ENCODE assay signal across 8 cellular contexts in the genomic region with DNA sequence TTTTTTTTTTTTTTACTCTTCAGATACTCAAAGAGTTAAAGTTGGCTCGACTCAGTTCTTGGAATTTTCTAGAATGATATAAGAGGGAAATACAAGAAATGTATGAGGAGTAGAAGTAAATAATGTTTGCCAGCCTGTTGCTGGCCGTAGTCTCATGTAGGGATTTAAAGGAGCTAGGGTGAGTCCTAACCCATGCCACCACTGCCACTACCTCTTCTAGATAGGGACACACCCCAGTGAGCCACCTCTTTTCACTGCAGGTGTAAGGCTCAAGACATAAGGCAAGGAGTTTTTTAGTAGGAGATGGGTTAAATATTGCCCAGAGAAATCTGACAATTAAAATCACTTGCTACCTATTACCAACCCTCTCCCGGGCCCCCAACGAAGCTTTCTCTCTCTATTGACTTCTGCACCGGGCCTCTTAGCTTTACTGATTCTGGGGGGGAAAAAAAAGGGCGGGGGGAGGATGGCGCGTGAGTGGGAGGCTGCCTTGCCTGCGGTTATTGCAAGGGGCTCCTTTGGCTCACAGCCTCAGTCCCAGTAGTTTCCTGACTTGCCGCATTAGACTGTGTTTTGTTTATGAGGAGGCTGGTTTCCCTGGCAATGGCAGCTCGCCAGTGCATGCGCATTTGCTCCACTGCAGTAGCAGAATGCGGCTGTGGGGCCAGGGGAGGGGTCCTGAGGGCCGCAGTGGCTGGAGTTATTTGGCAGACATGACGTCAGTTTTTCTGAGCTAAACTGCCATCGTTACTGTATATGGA. TPM values are rescaled to one million over a fixed set of nuclear protein-coding genes. Genes with fewer than 3 reads are reported as not detected.
DNase-seq lines count a peak whose midpoint lies in the region; ATAC-seq and TF ChIP-seq lines count a peak whose summit lies in the region.

No MANE protein-coding gene starts in this region.

- no peaks in the 10 kb centered on the region for H3K4me1 ChIP-seq in NT2/D1 (ENCODE audit: insufficient read depth, insufficient read length)

- intact Hi-C loops in activated T-helper 1 cell treated with anti-CD3 and anti-CD28 coated beads, Interleukin-12 subunit alpha, Interleukin-12 subunit beta, Interleukin-2, Interleukin-4 antibody, amounts not matched to agents 30 ng/mL and 10 ng/mL and 1 ng/mL, durations not matched to agents 14 hours and 24 hours and 36 hours (cut with micrococcal nuclease), result no loop called here

- H3K4me1 Mint-ChIP-seq in stimulated activated effector memory CD8-positive, alpha-beta T cell treated with anti-CD3 and anti-CD28 coated beads, Interleukin-12 subunit alpha, Interleukin-12 subunit beta, amount 100 ng/mL, for 72 hours, result no peaks in the 10 kb centered on the region
- no peaks in the 10 kb centered on the region for H3K4me1 Mint-ChIP-seq in activated T-helper 1 cell treated with anti-CD3 and anti-CD28 coated beads, Interleukin-12 subunit alpha, Interleukin-12 subunit beta, Interleukin-2, Interleukin-4 antibody, amounts not matched to agents 30 ng/mL and 10 ng/mL and 1 ng/mL, durations not matched to agents 14 hours and 24 hours and 36 hours (ENCODE audit: low read depth)

- H3K9me3 ChIP-seq in NT2/D1 (ENCODE audit: insufficient read depth, low read length), result no peaks in the 10 kb centered on the region

- no peak for ATAC-seq in stimulated activated effector memory CD8-positive, alpha-beta T cell treated with anti-CD3 and anti-CD28 coated beads, Interleukin-12 subunit alpha, Interleukin-12 subunit beta, amount 100 ng/mL, for 72 hours

- no peaks in the 10 kb centered on the region for H3K36me3 ChIP-seq in NT2/D1 (ENCODE audit: insufficient read depth, insufficient read length, low read length)

- TF ChIP-seq CTCF in cardiac fibroblast (IDR thresholded peaks at IDR 0.05; ENCODE audit: low read depth, low read length), result no peak

- H3K27ac ChIP-seq in substantia nigra (ENCODE audit: low read depth, low read length, poor library complexity, severe bottlenecking), result peak overlapping the region; percentile 74

- H3K4me3 ChIP-seq in NT2/D1 (ENCODE audit: insufficient read length, low read depth), result no peak overlapping the region
- peak overlapping the region in 1 of 2 donors; percentile 5 for H3K4me3 ChIP-seq in cardiac fibroblast (replicated peaks in 1 of 2; ENCODE audit: low read depth in 2 of 2, low read length in 2 of 2)

- no peak overlapping the region for H3K9ac ChIP-seq in NT2/D1 (ENCODE audit: insufficient read length, low read depth)

- peaks cover 3% of the 10 kb centered on the region for H3K9me3 Mint-ChIP-seq in stimulated activated effector memory CD8-positive, alpha-beta T cell treated with anti-CD3 and anti-CD28 coated beads, Interleukin-12 subunit alpha, Interleukin-12 subunit beta, amount 100 ng/mL, for 72 hours
- no peaks in the 10 kb centered on the region for H3K9me3 Mint-ChIP-seq in activated T-helper 1 cell treated with anti-CD3 and anti-CD28 coated beads, Interleukin-12 subunit alpha, Interleukin-12 subunit beta, Interleukin-2, Interleukin-4 antibody, amounts not matched to agents 30 ng/mL and 10 ng/mL and 1 ng/mL, durations not matched to agents 14 hours and 24 hours and 36 hours

- H3K27ac Mint-ChIP-seq in stimulated activated effector memory CD8-positive, alpha-beta T cell treated with anti-CD3 and anti-CD28 coated beads, Interleukin-12 subunit alpha, Interleukin-12 subunit beta, amount 100 ng/mL, for 72 hours, result no peak overlapping the region
- H3K27ac Mint-ChIP-seq in activated T-helper 1 cell treated with anti-CD3 and anti-CD28 coated beads, Interleukin-12 subunit alpha, Interleukin-12 subunit beta, Interleukin-2, Interleukin-4 antibody, amounts not matched to agents 30 ng/mL and 10 ng/mL and 1 ng/mL, durations not matched to agents 14 hours and 24 hours and 36 hours, result no peak overlapping the region

- H3K27me3 Mint-ChIP-seq in activated T-helper 1 cell treated with anti-CD3 and anti-CD28 coated beads, Interleukin-12 subunit alpha, Interleukin-12 subunit beta, Interleukin-2, Interleukin-4 antibody, amounts not matched to agents 30 ng/mL and 10 ng/mL and 1 ng/mL, durations not matched to agents 14 hours and 24 hours and 36 hours (ENCODE audit: insufficient read depth), result no peaks in the 10 kb centered on the region

- no peaks in the 10 kb centered on the region for H3K27me3 ChIP-seq in NT2/D1 (ENCODE audit: insufficient read depth, insufficient read length)

- DNase-seq in SHP77 (lab: John Stamatoyannopoulos, UW) (peak; percentile 13 to 19), SHP77 treated with DMSO at 0.1 percent for 48 hours (lab: John Stamatoyannopoulos, UW) (no peak), NT2/D1 (ENCODE audit: low read depth, low spot score) (peak; percentile 52), cardiac fibroblast (ENCODE audit: low read depth in 2 of 2) (peak; percentile 26 to 75), left kidney (ENCODE audit: low read depth, low spot score) (peak; percentile 95), substantia nigra (lab: John Stamatoyannopoulos, UW) (peak in 48 of 49 donors; percentile 0 to 76 (median 43))
- no peak for DNase-seq in stimulated activated effector memory CD8-positive, alpha-beta T cell treated with anti-CD3 and anti-CD28 coated beads, Interleukin-12 subunit alpha, Interleukin-12 subunit beta, amount 100 ng/mL, for 72 hours (ENCODE audit: low spot score in 2 of 2)
- no peak for DNase-seq in activated T-helper 1 cell treated with anti-CD3 and anti-CD28 coated beads, Interleukin-12 subunit alpha, Interleukin-12 subunit beta, Interleukin-2, Interleukin-4 antibody, amounts not matched to agents 30 ng/mL and 10 ng/mL and 1 ng/mL, durations not matched to agents 14 hours and 24 hours and 36 hours (ENCODE audit: low spot score)

- no peak overlapping the region for H3K4me3 Mint-ChIP-seq in stimulated activated effector memory CD8-positive, alpha-beta T cell treated with anti-CD3 and anti-CD28 coated beads, Interleukin-12 subunit alpha, Interleukin-12 subunit beta, amount 100 ng/mL, for 72 hours
- no peak overlapping the region for H3K4me3 Mint-ChIP-seq in activated T-helper 1 cell treated with anti-CD3 and anti-CD28 coated beads, Interleukin-12 subunit alpha, Interleukin-12 subunit beta, Interleukin-2, Interleukin-4 antibody, amounts not matched to agents 30 ng/mL and 10 ng/mL and 1 ng/mL, durations not matched to agents 14 hours and 24 hours and 36 hours

- H3K36me3 Mint-ChIP-seq in stimulated activated effector memory CD8-positive, alpha-beta T cell treated with anti-CD3 and anti-CD28 coated beads, Interleukin-12 subunit alpha, Interleukin-12 subunit beta, amount 100 ng/mL, for 72 hours, result no peaks in the 10 kb centered on the region
- H3K36me3 Mint-ChIP-seq in activated T-helper 1 cell treated with anti-CD3 and anti-CD28 coated beads, Interleukin-12 subunit alpha, Interleukin-12 subunit beta, Interleukin-2, Interleukin-4 antibody, amounts not matched to agents 30 ng/mL and 10 ng/mL and 1 ng/mL, durations not matched to agents 14 hours and 24 hours and 36 hours (ENCODE audit: low read depth), result no peaks in the 10 kb centered on the region

RNA-seq across cellular contexts. Expression of a gene that starts 3.0 kb away (rescaled TPM):
- total RNA-seq in activated T-helper 1 cell treated with anti-CD3 and anti-CD28 coated beads, Interleukin-12 subunit alpha, Interleukin-12 subunit beta, Interleukin-2, Interleukin-4 antibody, amounts not matched to agents 30 ng/mL and 10 ng/mL and 1 ng/mL, durations not matched to agents 14 hours and 24 hours and 36 hours, result 3.3 and 4.1 TPM in 2 replicates

Comparison
In these comparisons a context has a peak if more than half of its experiments do, and no peak if none do; other contexts are left out.
1. DNase-seq: peak in SHP77 (2 of 2), NT2/D1 (single experiment), cardiac fibroblast (2 of 2), left kidney (single experiment) and substantia nigra (48 of 49); none in SHP77 treated with DMSO at 0.1 percent for 48 hours (single experiment), stimulated activated effector memory CD8-positive, alpha-beta T cell treated with anti-CD3 and anti-CD28 coated beads, Interleukin-12 subunit alpha, Interleukin-12 subunit beta, amount 100 ng/mL, for 72 hours (0 of 2) and activated T-helper 1 cell treated with anti-CD3 and anti-CD28 coated beads, Interleukin-12 subunit alpha, Interleukin-12 subunit beta, Interleukin-2, Interleukin-4 antibody, amounts not matched to agents 30 ng/mL and 10 ng/mL and 1 ng/mL, durations not matched to agents 14 hours and 24 hours and 36 hours (single experiment).